Comparison of ENCODE assay signal across 10 cellular contexts in genomic region chr11:17244046-17244445, GRCh38. TPM values are rescaled to one million over a fixed set of nuclear protein-coding genes. Genes with fewer than 3 reads are reported as not detected.
A peak's percentile ranks its signal among the peaks of the same experiment; 100 is the strongest.
DNase-seq lines count a peak whose midpoint lies in the region; ATAC-seq and TF ChIP-seq lines count a peak whose summit lies in the region.
"Had no signal": no experiment of that assay in that cellular context is flagged by ENCODE, and none has a peak within 500 bp of the region (broad histone marks: within the 10 kb centered on the region; RNA-seq: fewer than 3 reads in every experiment).

No MANE protein-coding gene starts in this region.

- ATAC-seq in GM18907 (IDR thresholded peaks at IDR 0.05; ENCODE audit: unreplicated experiment), result peak; percentile 98
- ATAC-seq in GM21786 (IDR thresholded peaks at IDR 0.05; ENCODE audit: unreplicated experiment), result peak; percentile 79
- ATAC-seq in HG03442 (IDR thresholded peaks at IDR 0.05; ENCODE audit: unreplicated experiment), result peak; percentile 96

- no peak overlapping the region for H2AFZ ChIP-seq in osteoblast (ENCODE audit: low read length)

- TF ChIP-seq CTCF in osteoblast (IDR thresholded peaks at IDR 0.05; ENCODE audit: extremely low read depth, low read depth, low read length), result no peak

- peak; percentile 8 for DNase-seq in osteoblast (ENCODE audit: insufficient read length, low spot score, missing footprints)
- DNase-seq in AG08396 (ENCODE audit: low spot score), result no peak
- no peak for DNase-seq in DMS79 treated with DMSO at 0.1 percent for 48 hours (lab: John Stamatoyannopoulos, UW)
- DNase-seq in NCI-H2227 treated with DMSO at 0.1 percent for 48 hours (lab: John Stamatoyannopoulos, UW), result no peak
- DNase-seq: activated CD4-positive, alpha-beta T cell treated with anti-CD3 and anti-CD28 coated beads, Interleukin-2, amount 50 U/mL, for 4 hours; anterior cingulate cortex; IMR-90 had no signal

- H3K4me3 ChIP-seq in osteoblast (ENCODE audit: insufficient read depth, low read length), result no peak overlapping the region

- no peaks in the 10 kb centered on the region for H3K4me1 ChIP-seq in osteoblast (ENCODE audit: insufficient read depth, low read length)

- H3K27me3 ChIP-seq in osteoblast (ENCODE audit: insufficient read depth, low read length), result no peaks in the 10 kb centered on the region

- no peaks in the 10 kb centered on the region for H4K20me1 ChIP-seq in osteoblast (ENCODE audit: insufficient read depth, low read length)

- no peaks in the 10 kb centered on the region for H3K36me3 ChIP-seq in osteoblast (ENCODE audit: insufficient read depth, low read length)

- no peaks in the 10 kb centered on the region for H3K79me2 ChIP-seq in osteoblast (ENCODE audit: insufficient read depth, low read length)

- no peak overlapping the region for H3K27ac ChIP-seq in osteoblast (ENCODE audit: low read depth, low read length)

- no peaks in the 10 kb centered on the region for H3K9me3 ChIP-seq in osteoblast (ENCODE audit: low read depth, low read length)

- H3K4me2 ChIP-seq in osteoblast (ENCODE audit: insufficient read depth, low read length), result no peak overlapping the region

RNA-seq across cellular contexts. Expression of gene NUCB2, which starts 32.5 kb away (rescaled TPM):
- 109 and 114 TPM in 2 replicates for total RNA-seq in osteoblast

RNA-seq across cellular contexts. Expression of gene PIK3C2A, which starts 36.3 kb away (rescaled TPM):
- total RNA-seq in osteoblast, result 72.5 and 73.1 TPM in 2 replicates
